Comparison of ENCODE assay signal across 8 cellular contexts in genomic region chr2:189751080-189751658, GRCh38. TPM values are rescaled to one million over a fixed set of nuclear protein-coding genes. Genes with fewer than 3 reads are reported as not detected.
A peak's percentile ranks its signal among the peaks of the same experiment; 100 is the strongest.
DNase-seq lines count a peak whose midpoint lies in the region; ATAC-seq, FAIRE-seq and TF ChIP-seq lines count a peak whose summit lies in the region.

No MANE protein-coding gene starts in this region.

- no peak for FAIRE-seq in pancreas (lab: Jason Lieb, UNC)

- H3K4me1 ChIP-seq in Caco-2 (no peaks in the 10 kb centered on the region), KMS-11 (ENCODE audit: low read depth, poor library complexity, severe bottlenecking) (no peaks in the 10 kb centered on the region), pancreas (no peaks in the 10 kb centered on the region)

- intact Hi-C loops in Caco-2 (cut with micrococcal nuclease; ENCODE audit: unreplicated experiment) (loop anchor here (1.0 kb wide), 3 partner anchors 11 to 319 kb away; partner anchors contain the start of genes ASNSD1 and OSGEPL1), pancreas (cut with DNase I) (no loop called here)

- H3K4me3 Mint-ChIP-seq in Caco-2 (ENCODE audit: unreplicated experiment) = no peak overlapping the region

- peak; percentile 57 to 69 for TF ChIP-seq CTCF in Caco-2 (IDR thresholded peaks at IDR 0.05; ENCODE audit: insufficient read depth in 1 of 2, low read depth in 1 of 2, low read length in 1 of 2, severe bottlenecking in 1 of 2, unreplicated experiment in 1 of 2)
- TF ChIP-seq CTCF in KMS-11 (conservative IDR thresholded peaks at IDR 0.05; ENCODE audit: low read depth, low read length) = peak; percentile 84
- peak; percentile 66 for TF ChIP-seq CTCF in WERI-Rb-1 (IDR thresholded peaks at IDR 0.05; ENCODE audit: low read depth, low read length)
- peak; percentile 83 for TF ChIP-seq CTCF in epithelial cell of proximal tubule (conservative IDR thresholded peaks at IDR 0.05; ENCODE audit: low read depth, low read length)
- TF ChIP-seq CTCF in pancreas (IDR thresholded peaks at IDR 0.05) = peak in 3 of 4 donors; percentile 31 to 38 (median 32)

- POLR2A ChIA-PET in Caco-2 (lab: Charles Lee) = no interaction called here

- 83% methylated on average over 10 of the region's 10 CpGs for WGBS in pancreas, 2 donors

- peak; percentile 53 to 61 for DNase-seq in Caco-2
- peak; percentile 59 for DNase-seq in WERI-Rb-1
- DNase-seq in epithelial cell of proximal tubule (ENCODE audit: low read depth) = no peak
- DNase-seq in pancreas = peak in 2 of 6 donors; percentile 16 to 40
- DNase-seq in cerebellar nuclear complex (lab: John Stamatoyannopoulos, UW) = no peak

- H3K9ac ChIP-seq in KMS-11 = no peak overlapping the region

- H3K4me2 ChIP-seq in KMS-11 = no peak overlapping the region

- H3K36me3 ChIP-seq in Caco-2 (ENCODE audit: control insufficient read depth, insufficient read depth, low read length) = no peaks in the 10 kb centered on the region
- no peaks in the 10 kb centered on the region for H3K36me3 ChIP-seq in KMS-11 (ENCODE audit: insufficient read depth)
- H3K36me3 ChIP-seq in WERI-Rb-1 = no peaks in the 10 kb centered on the region
- H3K36me3 ChIP-seq in pancreas = peaks cover 0 to 15% (median 0%) of the 10 kb centered on the region in 3 donors

- H3K4me3 ChIP-seq in Caco-2 (ENCODE audit: low read depth, low read length) = no peak overlapping the region
- H3K4me3 ChIP-seq in KMS-11 (IDR thresholded peaks at IDR 0.05; ENCODE audit: insufficient read depth, low read depth, low read length) = no peak overlapping the region
- no peak overlapping the region for H3K4me3 ChIP-seq in WERI-Rb-1 (ENCODE audit: low read depth, low read length)
- no peak overlapping the region for H3K4me3 ChIP-seq in epithelial cell of proximal tubule (ENCODE audit: low read depth, low read length)
- no peak overlapping the region for H3K4me3 ChIP-seq in pancreas

- H3K9me3 Mint-ChIP-seq in Caco-2 (ENCODE audit: unreplicated experiment) = no peaks in the 10 kb centered on the region

- no peaks in the 10 kb centered on the region for H3K27me3 Mint-ChIP-seq in Caco-2 (ENCODE audit: insufficient read depth, unreplicated experiment)

- CTCF ChIA-PET in Caco-2 (lab: Charles Lee) = interaction anchor here (1.0 kb wide), 2 partner anchors 11 to 48 kb away, joined by 3 to 12 read pairs; partner anchors contain the start of gene OSGEPL1

- H3K36me3 Mint-ChIP-seq in Caco-2 (ENCODE audit: insufficient read depth, unreplicated experiment) = no peaks in the 10 kb centered on the region

- H4K20me1 ChIP-seq in KMS-11 (ENCODE audit: insufficient read depth) = no peaks in the 10 kb centered on the region

- H3K27ac Mint-ChIP-seq in Caco-2 (ENCODE audit: unreplicated experiment) = no peak overlapping the region

- no peak overlapping the region for H2AFZ ChIP-seq in KMS-11 (ENCODE audit: low read depth)

- no peaks in the 10 kb centered on the region for H3K79me2 ChIP-seq in KMS-11 (ENCODE audit: insufficient read depth, low read depth)

- H3K27me3 ChIP-seq in Caco-2 (replicated peaks; ENCODE audit: control insufficient read depth, insufficient read depth, low read length) = no peaks in the 10 kb centered on the region
- H3K27me3 ChIP-seq in KMS-11 (ENCODE audit: insufficient read depth, low read depth) = no peaks in the 10 kb centered on the region
- no peaks in the 10 kb centered on the region for H3K27me3 ChIP-seq in WERI-Rb-1 (ENCODE audit: insufficient read depth, low read depth, severe bottlenecking)
- no peaks in the 10 kb centered on the region for H3K27me3 ChIP-seq in pancreas

- ATAC-seq in GM18858 (IDR thresholded peaks at IDR 0.05; ENCODE audit: unreplicated experiment) (peak; percentile 55), pancreas (peak in 3 of 4 donors; percentile 60 to 82 (median 77)), HG03460 (IDR thresholded peaks at IDR 0.05; ENCODE audit: unreplicated experiment) (no peak)

- BruUV-seq in Caco-2 (replicated peaks; lab: Mats Ljungman, UMichigan) = no TSS peak

- H3K27ac ChIP-seq in KMS-11 (no peak overlapping the region), WERI-Rb-1 (no peak overlapping the region), pancreas (no peak overlapping the region)

- H3K9me3 ChIP-seq in Caco-2 = no peaks in the 10 kb centered on the region
- H3K9me3 ChIP-seq in WERI-Rb-1 (ENCODE audit: severe bottlenecking) = no peaks in the 10 kb centered on the region
- H3K9me3 ChIP-seq in pancreas = no peaks in the 10 kb centered on the region

- H3K4me1 Mint-ChIP-seq in Caco-2 (ENCODE audit: low read depth, unreplicated experiment) = no peaks in the 10 kb centered on the region

RNA-seq across cellular contexts. Expression of gene OSGEPL1, which starts 11.4 kb away (rescaled TPM):
- total RNA-seq in Caco-2 (2022) (5.0 and 5.3 TPM in 2 replicates), epithelial cell of proximal tubule (7.8 and 11.4 TPM in 2 replicates), pancreas (1 to 10 TPM; 1.2 to 3.2 (median 2.0) TPM)
- 1 to 10 TPM; 1.7 to 2.8 TPM for polyA plus RNA-seq in pancreas

RNA-seq across cellular contexts. Expression of gene ORMDL1, which starts 33.0 kb away (rescaled TPM):
- total RNA-seq in Caco-2 (2022) = 52.1 and 52.7 TPM in 2 replicates
- total RNA-seq in epithelial cell of proximal tubule = 51.3 and 60.0 TPM in 2 replicates
- 10 to 100 TPM; 20.2 to 30.8 (median 26.3) TPM for total RNA-seq in pancreas
- 100 to 1,000 TPM; 101 to 121 TPM for polyA plus RNA-seq in pancreas

RNA-seq across cellular contexts. Expression of gene PMS1, which starts 33.1 kb away (rescaled TPM):
- total RNA-seq in Caco-2 (2022) (38.1 and 40.2 TPM in 2 replicates), epithelial cell of proximal tubule (13.6 and 15.5 TPM in 2 replicates), pancreas (10 to 100 TPM in 4 of 6 donors, 1 to 10 TPM in 2; 8.1 to 17.1 (median 12.2) TPM)
- polyA plus RNA-seq in pancreas = 10 to 100 TPM; 10.5 to 10.6 TPM

Comparison
In these comparisons a context has a peak if more than half of its experiments do, and no peak if none do; other contexts are left out.
1. DNase-seq: peak in Caco-2 (2 of 2) and WERI-Rb-1 (single experiment); none in epithelial cell of proximal tubule (single experiment) and cerebellar nuclear complex (0 of 2).
2. CTCF ChIP-seq: peak in every context shown above with its lines; median percentile 84 in KMS-11; 83 in epithelial cell of proximal tubule; 66 in WERI-Rb-1; 63 in Caco-2; 32 in pancreas.